ENCODE assay signal across 13 cellular contexts in the genomic region with DNA sequence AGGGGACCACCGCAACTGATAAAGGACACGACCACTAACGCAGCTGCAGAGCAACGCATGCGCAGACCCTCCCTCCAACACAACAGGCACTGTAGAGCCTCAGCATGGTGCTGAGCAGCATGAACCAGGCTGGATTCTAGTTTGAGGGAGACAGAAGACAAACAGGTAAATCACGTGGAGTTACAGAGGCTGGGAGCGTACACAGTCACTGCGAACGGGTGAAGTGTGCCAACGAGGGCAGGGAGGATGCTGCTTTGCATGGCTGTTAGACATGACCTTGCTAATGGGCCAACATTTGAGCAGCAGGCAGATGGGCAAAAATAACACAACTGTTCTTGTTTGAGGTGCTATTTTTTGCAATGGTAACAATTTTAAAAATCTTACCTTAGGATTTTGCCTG. TPM values are rescaled to one million over a fixed set of nuclear protein-coding genes. Genes with fewer than 3 reads are reported as not detected.
DNase-seq lines count a peak whose midpoint lies in the region; ATAC-seq and TF ChIP-seq lines count a peak whose summit lies in the region.
"Had no signal": no experiment of that assay in that cellular context is flagged by ENCODE, and none has a peak within 500 bp of the region (broad histone marks: within the 10 kb centered on the region; RNA-seq: fewer than 3 reads in every experiment).

No MANE protein-coding gene starts in this region.

- no peak overlapping the region for H3K4me3 ChIP-seq in mesodermal cell (ENCODE audit: extremely low read depth, insufficient read depth, low read length, poor library complexity, severe bottlenecking)

- TF ChIP-seq CTCF in brain (conservative IDR thresholded peaks at IDR 0.05), result no peak

- H3K9me3 Mint-ChIP-seq in activated naive CD8-positive, alpha-beta T cell treated with anti-CD3 and anti-CD28 coated beads for 36 hours, result no peaks in the 10 kb centered on the region
- H3K9me3 Mint-ChIP-seq in activated naive CD8-positive, alpha-beta T cell treated with anti-CD3 and anti-CD28 coated beads, Interleukin-2, amount 50 U/mL, for 24 hours, result no peaks in the 10 kb centered on the region
- no peaks in the 10 kb centered on the region for H3K9me3 Mint-ChIP-seq in brain

- H3K4me3 Mint-ChIP-seq in activated naive CD8-positive, alpha-beta T cell treated with anti-CD3 and anti-CD28 coated beads for 36 hours, result no peak overlapping the region
- no peak overlapping the region for H3K4me3 Mint-ChIP-seq in activated naive CD8-positive, alpha-beta T cell treated with anti-CD3 and anti-CD28 coated beads, Interleukin-2, amount 50 U/mL, for 24 hours
- H3K4me3 Mint-ChIP-seq in brain, result no peak overlapping the region

- no peak for ATAC-seq in activated naive CD8-positive, alpha-beta T cell treated with anti-CD3 and anti-CD28 coated beads, Interleukin-2, amount 50 U/mL, for 24 hours
- no peak for ATAC-seq in GM19452 (IDR thresholded peaks at IDR 0.05; ENCODE audit: unreplicated experiment)

- peaks cover 17% of the 10 kb centered on the region for H3K4me1 ChIP-seq in mesodermal cell (ENCODE audit: control insufficient read depth, insufficient read depth, low read length, poor library complexity, severe bottlenecking)

- H3K9me3 ChIP-seq in mesodermal cell (ENCODE audit: control insufficient read depth, low read length), result no peaks in the 10 kb centered on the region

- no peak for DNase-seq in activated naive CD8-positive, alpha-beta T cell treated with anti-CD3 and anti-CD28 coated beads for 36 hours
- DNase-seq in activated naive CD8-positive, alpha-beta T cell treated with anti-CD3 and anti-CD28 coated beads, Interleukin-2, amount 50 U/mL, for 24 hours, result no peak
- DNase-seq in islet precursor cell (no peak), NCI-H2227 treated with DMSO at 0.1 percent for 48 hours (lab: John Stamatoyannopoulos, UW) (no peak), NCI-H2081 (lab: John Stamatoyannopoulos, UW) (no peak)
- DNase-seq: cortex of kidney; mammary epithelial cell; NCI-H187; stimulated activated CD8-positive, alpha-beta memory T cell treated with anti-CD3 and anti-CD28 coated beads, Interleukin-4, amount 100 ng/mL, for 48 hours; WERI-Rb-1 had no signal

- peaks cover 86% of the 10 kb centered on the region for H3K36me3 ChIP-seq in mesodermal cell (ENCODE audit: control insufficient read depth, insufficient read depth, low read length)

- peaks cover 21% of the 10 kb centered on the region for H3K4me1 Mint-ChIP-seq in activated naive CD8-positive, alpha-beta T cell treated with anti-CD3 and anti-CD28 coated beads for 36 hours
- H3K4me1 Mint-ChIP-seq in activated naive CD8-positive, alpha-beta T cell treated with anti-CD3 and anti-CD28 coated beads, Interleukin-2, amount 50 U/mL, for 24 hours, result peaks cover 26% of the 10 kb centered on the region
- peaks cover 48% of the 10 kb centered on the region for H3K4me1 Mint-ChIP-seq in brain

- peak overlapping the region; percentile 50 for H3K27ac ChIP-seq in mesodermal cell (ENCODE audit: low read depth, low read length, severe bottlenecking)

- peaks cover 6% of the 10 kb centered on the region for H3K36me3 Mint-ChIP-seq in activated naive CD8-positive, alpha-beta T cell treated with anti-CD3 and anti-CD28 coated beads for 36 hours
- peaks cover 22% of the 10 kb centered on the region for H3K36me3 Mint-ChIP-seq in activated naive CD8-positive, alpha-beta T cell treated with anti-CD3 and anti-CD28 coated beads, Interleukin-2, amount 50 U/mL, for 24 hours (ENCODE audit: low read depth)
- peaks cover 80% of the 10 kb centered on the region for H3K36me3 Mint-ChIP-seq in brain

- H3K27ac Mint-ChIP-seq in activated naive CD8-positive, alpha-beta T cell treated with anti-CD3 and anti-CD28 coated beads for 36 hours, result peak overlapping the region; percentile 55
- H3K27ac Mint-ChIP-seq in activated naive CD8-positive, alpha-beta T cell treated with anti-CD3 and anti-CD28 coated beads, Interleukin-2, amount 50 U/mL, for 24 hours, result no peak overlapping the region
- H3K27ac Mint-ChIP-seq in brain, result peak overlapping the region; percentile 20 to 91 (median 72)

- no peaks in the 10 kb centered on the region for H3K27me3 Mint-ChIP-seq in activated naive CD8-positive, alpha-beta T cell treated with anti-CD3 and anti-CD28 coated beads for 36 hours
- H3K27me3 Mint-ChIP-seq in activated naive CD8-positive, alpha-beta T cell treated with anti-CD3 and anti-CD28 coated beads, Interleukin-2, amount 50 U/mL, for 24 hours, result no peaks in the 10 kb centered on the region
- no peaks in the 10 kb centered on the region for H3K27me3 Mint-ChIP-seq in brain

- 92 to 97% methylated on average over 8 to 10 of the region's 10 CpGs for WGBS in mesodermal cell (ENCODE audit: insufficient coverage in 2 of 2), 2 experiments

RNA-seq across cellular contexts. Expression of a gene that starts 55.2 kb away (rescaled TPM):
- total RNA-seq in activated naive CD8-positive, alpha-beta T cell treated with anti-CD3 and anti-CD28 coated beads for 36 hours, result 10 to 100 TPM; 74.7 to 77.1 TPM
- polyA plus RNA-seq in brain (ENCODE audit: insufficient read depth, low read depth, low replicate concordance), result 27.7 TPM
- 49.1 TPM for polyA plus RNA-seq in mesodermal cell (2013, experiment 1 of 2)
- polyA plus RNA-seq in mesodermal cell (2013, experiment 2 of 2), result 43.9 TPM

RNA-seq across cellular contexts. Expression of a gene that starts 57.4 kb away (rescaled TPM):
- total RNA-seq in activated naive CD8-positive, alpha-beta T cell treated with anti-CD3 and anti-CD28 coated beads for 36 hours, result 100 to 1,000 TPM; 360 to 394 TPM
- polyA plus RNA-seq in brain (ENCODE audit: insufficient read depth, low read depth, low replicate concordance), result 689 TPM
- polyA plus RNA-seq in mesodermal cell (2013, experiment 1 of 2), result 351 TPM
- 314 TPM for polyA plus RNA-seq in mesodermal cell (2013, experiment 2 of 2)
